Comparison of ENCODE assay signal across 21 cellular contexts in the genomic region with DNA sequence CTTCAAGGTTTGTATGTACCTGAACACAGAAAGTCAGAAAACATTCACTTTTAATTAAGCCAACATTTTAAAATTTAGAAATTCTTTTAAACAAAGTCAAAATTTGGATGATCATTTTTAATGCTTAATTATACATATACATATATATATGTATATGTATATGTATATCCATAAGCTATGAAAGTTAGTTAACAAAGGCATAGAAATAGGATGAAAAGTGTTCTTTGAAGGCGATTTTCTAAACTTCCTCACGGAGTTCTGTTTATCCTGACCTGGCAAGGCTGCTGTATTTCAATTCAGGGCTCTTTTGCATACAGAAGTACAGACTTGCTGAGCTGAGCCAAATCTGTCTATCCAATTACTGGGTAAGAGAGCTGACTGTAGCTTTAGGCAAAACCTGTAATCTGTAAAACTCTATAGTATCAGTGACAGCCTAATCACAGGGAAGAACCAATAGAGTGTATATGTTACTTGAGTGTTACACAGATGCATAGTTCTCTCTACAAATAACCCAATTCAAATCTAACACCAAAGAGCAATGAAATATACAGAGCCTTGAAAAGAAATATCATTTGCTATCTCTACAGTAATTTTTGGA.
DNase-seq lines count a peak whose midpoint lies in the region; ATAC-seq and TF ChIP-seq lines count a peak whose summit lies in the region.
"Had no signal": no experiment of that assay in that cellular context is flagged by ENCODE, and none has a peak within 500 bp of the region (broad histone marks: within the 10 kb centered on the region; RNA-seq: fewer than 3 reads in every experiment).

No MANE protein-coding gene starts in this region.

- H3K4me3 ChIP-seq in retinal pigment epithelial cell (ENCODE audit: low read length): no peak overlapping the region
- H3K4me3 ChIP-seq: BLaER1 treated with 17β-estradiol and CSF1 and Interleukin-3, amounts not matched to agents 10 nM and 100 nM; Peyer's patch had no signal

- DNase-seq in NCI-H2081 (lab: John Stamatoyannopoulos, UW) (peak; percentile 12 to 56), NCI-H2081 treated with DMSO at 0.1 percent for 48 hours (lab: John Stamatoyannopoulos, UW) (no peak), NCI-H526 treated with DMSO at 0.1 percent for 48 hours (lab: John Stamatoyannopoulos, UW) (peak; percentile 26), astrocyte of the hippocampus (ENCODE audit: low read depth, low spot score) (peak; percentile 19), retinal pigment epithelial cell (ENCODE audit: low read depth) (peak; percentile 22)
- DNase-seq in activated naive CD4-positive, alpha-beta T cell treated with Interleukin-2 at 50 U/mL for 16 hours: no peak
- DNase-seq: 8988T; Caco-2; CD4-positive, alpha-beta memory T cell; DMS 273 treated with DMSO at 0.1 percent for 48 hours; DMS79 treated with DMSO at 0.1 percent for 48 hours; Karpas-422; MV-4-11; NCI-H187; NCI-H2171; NCI-H345; NCI-H524 treated with DMSO at 0.1 percent for 48 hours; Peyer's patch; T-helper 1 cell had no signal

- ATAC-seq in HG02571 (IDR thresholded peaks at IDR 0.05; ENCODE audit: unreplicated experiment): no peak

- TF ChIP-seq CTCF in retinal pigment epithelial cell (conservative IDR thresholded peaks at IDR 0.05; ENCODE audit: low read depth, low read length): no peak

Comparison
In these comparisons a context has a peak if more than half of its experiments do, and no peak if none do; other contexts are left out.
1. DNase-seq: peak in NCI-H2081 (2 of 2), NCI-H526 treated with DMSO at 0.1 percent for 48 hours (single experiment), astrocyte of the hippocampus (single experiment) and retinal pigment epithelial cell (single experiment); none in NCI-H2081 treated with DMSO at 0.1 percent for 48 hours (single experiment) and activated naive CD4-positive, alpha-beta T cell treated with Interleukin-2 at 50 U/mL for 16 hours (single experiment).